In the genomic region with DNA sequence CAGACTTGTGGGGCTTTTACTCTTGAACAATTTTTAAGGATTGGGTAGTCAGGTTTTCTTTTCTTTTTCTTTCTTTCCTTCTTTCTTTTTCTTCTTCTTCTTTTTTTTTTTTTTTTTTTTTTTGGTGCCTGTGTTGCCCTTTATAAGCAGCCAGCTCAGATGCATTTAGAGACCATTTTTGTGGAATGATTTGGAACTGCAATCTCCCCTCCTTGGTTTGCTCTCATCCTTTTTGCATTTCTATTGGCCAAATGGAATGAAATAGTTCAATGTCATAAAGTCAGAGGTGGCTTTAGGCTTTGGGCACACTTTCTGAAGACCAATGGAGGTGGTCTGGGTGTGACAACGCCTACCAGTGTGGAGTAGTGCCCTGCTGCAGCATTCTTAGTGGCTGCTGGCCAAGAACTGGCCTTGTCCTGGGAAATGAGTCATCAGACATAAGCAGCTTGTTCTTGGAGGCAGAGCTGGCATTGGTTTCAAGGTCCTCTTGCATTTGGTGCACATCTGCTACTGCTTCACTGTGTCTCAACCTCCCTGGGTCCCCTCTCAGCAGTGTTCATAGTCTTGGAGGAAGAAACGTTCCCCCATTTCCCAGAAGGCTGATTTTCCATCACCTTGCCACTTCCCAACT, we compare ENCODE assay signal across 9 cellular contexts.
A peak's percentile ranks its signal among the peaks of the same experiment; 100 is the strongest.
DNase-seq lines count a peak whose midpoint lies in the region; ATAC-seq and TF ChIP-seq lines count a peak whose summit lies in the region.
"Had no signal": no experiment of that assay in that cellular context is flagged by ENCODE, and none has a peak within 500 bp of the region (broad histone marks: within the 10 kb centered on the region; RNA-seq: fewer than 3 reads in every experiment).

No MANE protein-coding gene starts in this region.

- H3K4me1 Mint-ChIP-seq in stimulated activated memory B cell treated with anti-CD40 and anti-IgM and Interleukin-4, amounts not matched to agents 10 μg/mL and 1 μg/mL and 100 μg/mL, for 72 hours: no peaks in the 10 kb centered on the region
- H3K4me1 Mint-ChIP-seq in activated naive CD4-positive, alpha-beta T cell treated with anti-CD3 and anti-CD28 coated beads for 36 hours (ENCODE audit: low read depth): peaks cover 28% of the 10 kb centered on the region

- no peak overlapping the region for H3K27ac Mint-ChIP-seq in stimulated activated memory B cell treated with anti-CD40 and anti-IgM and Interleukin-4, amounts not matched to agents 10 μg/mL and 1 μg/mL and 100 μg/mL, for 72 hours
- no peak overlapping the region for H3K27ac Mint-ChIP-seq in activated naive CD4-positive, alpha-beta T cell treated with anti-CD3 and anti-CD28 coated beads for 36 hours

- no peak overlapping the region for H3K4me3 ChIP-seq in colonic mucosa

- TF ChIP-seq CTCF in colonic mucosa (IDR thresholded peaks at IDR 0.05): no peak
- TF ChIP-seq CTCF in omental fat pad (IDR thresholded peaks at IDR 0.05): no peak

- peak; percentile 14 for DNase-seq in CD1c-positive myeloid dendritic cell (ENCODE audit: extremely low spot score)
- peak; percentile 87 for DNase-seq in M059J (ENCODE audit: low read depth)
- peak; percentile 18 for DNase-seq in colonic mucosa
- peak; percentile 25 for DNase-seq in omental fat pad (ENCODE audit: low spot score)
- no peak for DNase-seq in NCI-H524 treated with DMSO at 0.1 percent for 48 hours (lab: John Stamatoyannopoulos, UW)
- no peak for DNase-seq in activated naive CD4-positive, alpha-beta T cell treated with anti-CD3 and anti-CD28 coated beads for 36 hours
- DNase-seq: NCI-H345 had no signal

- H3K27ac ChIP-seq in colonic mucosa: no peak overlapping the region

- H3K4me3 Mint-ChIP-seq in stimulated activated memory B cell treated with anti-CD40 and anti-IgM and Interleukin-4, amounts not matched to agents 10 μg/mL and 1 μg/mL and 100 μg/mL, for 72 hours: no peak overlapping the region
- H3K4me3 Mint-ChIP-seq in activated naive CD4-positive, alpha-beta T cell treated with anti-CD3 and anti-CD28 coated beads for 36 hours: no peak overlapping the region

- H3K36me3 ChIP-seq in colonic mucosa: no peaks in the 10 kb centered on the region

- H3K9me3 ChIP-seq in colonic mucosa: no peaks in the 10 kb centered on the region

- intact Hi-C loops in colonic mucosa (cut with DNase I): loop anchor here (10.0 kb wide), 1 partner anchor 794 kb away; no protein-coding TSS in a partner anchor
- intact Hi-C loops in activated naive CD4-positive, alpha-beta T cell treated with anti-CD3 and anti-CD28 coated beads for 36 hours (cut with micrococcal nuclease): loop anchor here (2.0 to 5.0 kb wide), 4 partner anchors 51 to 518 kb away; no protein-coding TSS in a partner anchor

- no peaks in the 10 kb centered on the region for H3K36me3 Mint-ChIP-seq in stimulated activated memory B cell treated with anti-CD40 and anti-IgM and Interleukin-4, amounts not matched to agents 10 μg/mL and 1 μg/mL and 100 μg/mL, for 72 hours
- no peaks in the 10 kb centered on the region for H3K36me3 Mint-ChIP-seq in activated naive CD4-positive, alpha-beta T cell treated with anti-CD3 and anti-CD28 coated beads for 36 hours (ENCODE audit: low read depth)

- no peaks in the 10 kb centered on the region for H3K9me3 Mint-ChIP-seq in stimulated activated memory B cell treated with anti-CD40 and anti-IgM and Interleukin-4, amounts not matched to agents 10 μg/mL and 1 μg/mL and 100 μg/mL, for 72 hours
- H3K9me3 Mint-ChIP-seq in activated naive CD4-positive, alpha-beta T cell treated with anti-CD3 and anti-CD28 coated beads for 36 hours: no peaks in the 10 kb centered on the region

- H3K27me3 ChIP-seq in colonic mucosa: no peaks in the 10 kb centered on the region

- H3K27me3 Mint-ChIP-seq in stimulated activated memory B cell treated with anti-CD40 and anti-IgM and Interleukin-4, amounts not matched to agents 10 μg/mL and 1 μg/mL and 100 μg/mL, for 72 hours: no peaks in the 10 kb centered on the region
- no peaks in the 10 kb centered on the region for H3K27me3 Mint-ChIP-seq in activated naive CD4-positive, alpha-beta T cell treated with anti-CD3 and anti-CD28 coated beads for 36 hours (ENCODE audit: low read depth)

- H3K4me1 ChIP-seq in colonic mucosa: no peaks in the 10 kb centered on the region

- ATAC-seq in omental fat pad (ENCODE audit: low FRiP score) (no peak), GM21447 (IDR thresholded peaks at IDR 0.05; ENCODE audit: unreplicated experiment) (no peak)
- no peak for ATAC-seq in stimulated activated memory B cell treated with anti-CD40 and anti-IgM and Interleukin-4, amounts not matched to agents 10 μg/mL and 1 μg/mL and 100 μg/mL, for 72 hours

- CTCF ChIA-PET in activated naive CD4-positive, alpha-beta T cell treated with anti-CD3 and anti-CD28 coated beads for 36 hours (lab: Charles Lee): interaction anchor here (0.7 to 2.2 kb wide), 10 partner anchors 7 to 391 kb away, joined by 3 to 8 read pairs (median 4); no protein-coding TSS in a partner anchor

- no peak overlapping the region for H3K9ac ChIP-seq in colonic mucosa (ENCODE audit: low read depth in 2 of 2, low read length in 2 of 2)

Comparison
In these comparisons a context has a peak if more than half of its experiments do, and no peak if none do; other contexts are left out.
1. DNase-seq: peak in CD1c-positive myeloid dendritic cell (single experiment), M059J (single experiment), colonic mucosa (single experiment) and omental fat pad (single experiment); none in NCI-H524 treated with DMSO at 0.1 percent for 48 hours (single experiment) and activated naive CD4-positive, alpha-beta T cell treated with anti-CD3 and anti-CD28 coated beads for 36 hours (single experiment).